Comparison of ENCODE assay signal across 8 cellular contexts in the genomic region with DNA sequence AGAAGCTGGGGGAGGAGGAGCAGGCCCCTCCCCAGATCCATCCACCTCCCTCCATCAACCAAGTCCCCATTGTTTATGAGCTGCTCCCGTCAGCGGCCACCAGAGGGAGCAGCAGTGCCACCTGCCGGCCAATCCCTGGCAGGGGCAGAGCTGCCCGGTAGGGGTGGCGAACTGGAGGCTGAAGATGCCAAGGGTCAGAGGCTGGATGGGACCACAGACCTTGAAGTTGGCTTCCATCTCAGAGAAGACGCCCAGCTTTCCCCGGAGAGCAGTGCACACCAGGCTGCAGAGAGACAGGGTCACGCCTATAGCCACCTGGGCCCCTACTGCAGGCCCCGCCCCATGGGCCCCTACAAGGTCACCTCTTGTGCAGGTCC. TPM values are rescaled to one million over a fixed set of nuclear protein-coding genes. Genes with fewer than 3 reads are reported as not detected.
DNase-seq lines count a peak whose midpoint lies in the region; ATAC-seq, FAIRE-seq and TF ChIP-seq lines count a peak whose summit lies in the region.

No MANE protein-coding gene starts in this region.

- no peak for ATAC-seq in GM18502 (IDR thresholded peaks at IDR 0.05; ENCODE audit: poor library complexity, unreplicated experiment)

- H3K36me3 ChIP-seq in WERI-Rb-1 (peaks cover 52% of the 10 kb centered on the region), breast epithelium (no peaks in the 10 kb centered on the region), kidney (ENCODE audit: control insufficient read depth in 1 of 2, insufficient read depth in 2 of 2, low read length in 2 of 2) (peaks cover 5 to 12% of the 10 kb centered on the region in 2 donors)

- no peak overlapping the region for H3K9ac ChIP-seq in kidney (ENCODE audit: low read length in 2 of 2)

- TF ChIP-seq POLR2A in breast epithelium (IDR thresholded peaks at IDR 0.05): no peak

- H3K9me3 ChIP-seq in WERI-Rb-1 (ENCODE audit: severe bottlenecking) (no peaks in the 10 kb centered on the region), breast epithelium (no peaks in the 10 kb centered on the region), kidney (ENCODE audit: control insufficient read depth in 1 of 2, low read length in 2 of 2) (no peaks in the 10 kb centered on the region)

- FAIRE-seq in GM18507 (lab: Jason Lieb, UNC) (peak; percentile 84), kidney (lab: Jason Lieb, UNC) (no peak)

- H3K4me3 ChIP-seq in WERI-Rb-1 (ENCODE audit: low read depth, low read length): no peak overlapping the region
- H3K4me3 ChIP-seq in breast epithelium: no peak overlapping the region
- no peak overlapping the region for H3K4me3 ChIP-seq in kidney (ENCODE audit: low read length in 2 of 2)

- TF ChIP-seq CTCF in 22Rv1 (IDR thresholded peaks at IDR 0.05) (peak; percentile 99), WERI-Rb-1 (IDR thresholded peaks at IDR 0.05; ENCODE audit: low read depth, low read length) (peak; percentile 99), breast epithelium (IDR thresholded peaks at IDR 0.05) (peak; percentile 94 to 99 (median 97)), kidney (IDR thresholded peaks at IDR 0.05; ENCODE audit: borderline replicate concordance, extremely low read depth, insufficient read depth) (peak; percentile 100)

- H3K27me3 ChIP-seq in WERI-Rb-1 (ENCODE audit: insufficient read depth, low read depth, severe bottlenecking) (no peaks in the 10 kb centered on the region), breast epithelium (no peaks in the 10 kb centered on the region)

- DNase-seq in GM18507 (ENCODE audit: extremely low spot score, insufficient read length, low read depth) (peak; percentile 72), NCI-H2171 treated with DMSO at 0.1 percent for 48 hours (lab: John Stamatoyannopoulos, UW) (peak; percentile 49), WERI-Rb-1 (peak; percentile 80), breast epithelium (ENCODE audit: low spot score in 2 of 2) (no peak), kidney (peak; percentile 91)
- DNase-seq in stimulated activated CD4-positive, alpha-beta T cell treated with anti-CD3 and anti-CD28 coated beads, Interleukin-2, amount 100 ng/mL, for 24 hours: peak; percentile 86 to 87

- H3K4me1 ChIP-seq in breast epithelium (peaks cover 7 to 12% of the 10 kb centered on the region in 2 donors), kidney (ENCODE audit: control insufficient read depth in 1 of 2, insufficient read depth in 1 of 2, low read depth in 1 of 2, low read length in 2 of 2) (peaks cover 8 to 19% of the 10 kb centered on the region in 2 donors)

- H3K27ac ChIP-seq in 22Rv1 (no peak overlapping the region), WERI-Rb-1 (no peak overlapping the region), breast epithelium (peak overlapping the region in 1 of 2 donors; percentile 3), kidney (ENCODE audit: low read depth in 2 of 2, low read length in 2 of 2) (no peak overlapping the region)

- intact Hi-C loops in breast epithelium (cut with DNase I; ENCODE audit: low total_unique reads): loop anchor here (10.0 kb wide), 1 partner anchor 80 kb away; the partner anchor contains the start of gene SART1
- intact Hi-C loops in kidney (cut with DNase I): loop anchor here (10.0 kb wide), 1 partner anchor 100 kb away; no protein-coding TSS in a partner anchor

RNA-seq across cellular contexts. Expression of gene FIBP, which starts 3.6 kb away (rescaled TPM):
- 10 to 100 TPM; 51.2 to 68.5 (median 51.7) TPM for total RNA-seq in breast epithelium
- total RNA-seq in kidney: 58.0 TPM
- 105 TPM for polyA plus RNA-seq in kidney (ENCODE audit: insufficient read depth, low read depth, low replicate concordance)

RNA-seq across cellular contexts. Expression of gene CTSW, which starts 5.1 kb away (rescaled TPM):
- total RNA-seq in breast epithelium: 1 to 10 TPM; 1.6 to 4.0 (median 1.9) TPM
- 3.9 TPM for total RNA-seq in kidney
- 1.3 TPM for polyA plus RNA-seq in kidney (ENCODE audit: insufficient read depth, low read depth, low replicate concordance)

RNA-seq across cellular contexts. Expression of gene CCDC85B, which starts 5.8 kb away (rescaled TPM):
- total RNA-seq in breast epithelium: 10 to 100 TPM; 30.3 to 91.1 (median 41.9) TPM
- 26.1 TPM for total RNA-seq in kidney
- 31.8 TPM for polyA plus RNA-seq in kidney (ENCODE audit: insufficient read depth, low read depth, low replicate concordance)

RNA-seq across cellular contexts. Expression of gene EFEMP2, which starts 12.1 kb away (rescaled TPM):
- total RNA-seq in breast epithelium: 10 to 100 TPM; 34.5 to 75.0 (median 57.0) TPM
- 64.2 TPM for total RNA-seq in kidney
- polyA plus RNA-seq in kidney (ENCODE audit: insufficient read depth, low read depth, low replicate concordance): 60.0 TPM

RNA-seq across cellular contexts. Expression of gene FOSL1, which starts 15.5 kb away (rescaled TPM):
- 10 to 100 TPM in 1 of 3 donors, 1 to 10 TPM in 2; 2.4 to 17.0 (median 7.2) TPM for total RNA-seq in breast epithelium
- total RNA-seq in kidney: 3.2 TPM
- polyA plus RNA-seq in kidney (ENCODE audit: insufficient read depth, low read depth, low replicate concordance): 0.37 TPM

Comparison
In these comparisons a context has a peak if more than half of its experiments do, and no peak if none do; other contexts are left out.
1. DNase-seq: peak in GM18507 (single experiment), NCI-H2171 treated with DMSO at 0.1 percent for 48 hours (single experiment), WERI-Rb-1 (single experiment), kidney (single experiment) and stimulated activated CD4-positive, alpha-beta T cell treated with anti-CD3 and anti-CD28 coated beads, Interleukin-2, amount 100 ng/mL, for 24 hours (2 of 2); none in breast epithelium (0 of 2).
2. Peak in every context shown above with its lines, with median percentiles within 50 percentile points of each other: CTCF ChIP-seq.